Comparison of ENCODE assay signal across 8 cellular contexts in the genomic region with DNA sequence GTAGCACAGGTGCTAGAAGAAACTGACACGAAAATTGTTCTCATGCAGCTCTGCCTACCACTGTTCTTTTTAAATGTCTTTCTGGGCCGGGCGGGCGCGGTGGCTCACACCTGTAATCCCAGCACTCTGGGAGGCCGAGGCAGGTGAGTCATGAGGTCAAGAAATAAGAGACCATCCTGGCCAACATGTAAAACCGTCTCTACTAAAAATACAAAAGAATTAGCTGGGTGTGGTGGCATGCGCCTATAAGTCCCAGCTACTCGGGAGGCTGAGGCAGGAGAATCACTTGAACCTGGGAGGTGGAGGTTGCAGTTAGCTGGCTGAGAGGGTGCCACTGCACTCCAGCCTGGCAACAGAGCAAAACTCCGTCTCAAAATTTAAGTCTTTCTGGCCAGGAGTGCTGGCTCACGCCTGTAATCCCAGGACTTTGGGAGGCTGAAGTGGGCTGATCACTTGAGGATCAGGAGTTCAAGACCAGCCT. TPM values are rescaled to one million over a fixed set of nuclear protein-coding genes. Genes with fewer than 3 reads are reported as not detected.
DNase-seq lines count a peak whose midpoint lies in the region; ATAC-seq and TF ChIP-seq lines count a peak whose summit lies in the region.

No MANE protein-coding gene starts in this region.

- intact Hi-C loops in PC-9 (cut with micrococcal nuclease; ENCODE audit: unreplicated experiment): loop anchor here (5.0 kb wide), 1 partner anchor 55 kb away; a partner anchor contains a TSS
- intact Hi-C loops in prostate gland (cut with DNase I): loop anchor here (5.0 to 10.0 kb wide), 2 partner anchors 55 to 157 kb away; a partner anchor contains a TSS

- H3K4me1 ChIP-seq in PC-9 (replicated peaks; ENCODE audit: insufficient read depth): peaks cover 45% of the 10 kb centered on the region
- no peaks in the 10 kb centered on the region for H3K4me1 ChIP-seq in prostate gland (replicated peaks)

- no peak overlapping the region for H2AFZ ChIP-seq in PC-9

- peak overlapping the region; percentile 94 for H3K27ac ChIP-seq in PC-9
- H3K27ac ChIP-seq in prostate gland: peak overlapping the region; percentile 89 to 93

- H3K79me2 ChIP-seq in PC-9 (ENCODE audit: low read depth): peaks cover 35% of the 10 kb centered on the region

- peak; percentile 43 to 66 for DNase-seq in PC-9
- DNase-seq in epithelial cell of esophagus (ENCODE audit: low read depth): peak; percentile 27
- DNase-seq in prostate gland (ENCODE audit: low spot score): no peak
- no peak for DNase-seq in NCI-H748 (lab: John Stamatoyannopoulos, UW; ENCODE audit: unreplicated experiment)
- DNase-seq in globus pallidus (ENCODE audit: low spot score): no peak
- DNase-seq in NCI-H1105 treated with DMSO at 0.1 percent for 48 hours (lab: John Stamatoyannopoulos, UW): no peak

- 83% methylated on average over 11 of the region's 11 CpGs for WGBS in prostate gland

- ATAC-seq in GM18867 (IDR thresholded peaks at IDR 0.05; ENCODE audit: unreplicated experiment): peak; percentile 27
- no peak for ATAC-seq in GM18873 (IDR thresholded peaks at IDR 0.05; ENCODE audit: low FRiP score, unreplicated experiment)

- peak overlapping the region; percentile 87 for H3K4me2 ChIP-seq in PC-9

- H3F3A ChIP-seq in PC-9 (ENCODE audit: insufficient read depth, low read depth): peaks cover 82% of the 10 kb centered on the region

- BruUV-seq in PC-9 (replicated peaks; lab: Mats Ljungman, UMichigan): no TSS peak

- H3K36me3 ChIP-seq in PC-9 (ENCODE audit: low read depth): peaks cover 59% of the 10 kb centered on the region
- H3K36me3 ChIP-seq in prostate gland: peaks cover 8 to 20% of the 10 kb centered on the region in 2 donors

- POLR2A ChIA-PET in PC-9 (lab: Charles Lee; ENCODE audit: unreplicated experiment): interaction anchor here (0.7 kb wide), 1 partner anchor 171 kb away, joined by 3 read pairs; no protein-coding TSS in a partner anchor

- TF ChIP-seq POLR2A in prostate gland (IDR thresholded peaks at IDR 0.05): no peak

- CTCF ChIA-PET in PC-9 (lab: Charles Lee): no interaction called here

- H3K27me3 ChIP-seq in PC-9 (ENCODE audit: insufficient read depth, low read depth) (no peaks in the 10 kb centered on the region), prostate gland (replicated peaks; ENCODE audit: insufficient read depth) (no peaks in the 10 kb centered on the region)

- H3K9me3 ChIP-seq in PC-9 (ENCODE audit: insufficient read depth, low read depth): no peaks in the 10 kb centered on the region
- no peaks in the 10 kb centered on the region for H3K9me3 ChIP-seq in prostate gland

- H3K9me2 ChIP-seq in PC-9 (ENCODE audit: insufficient read depth): no peaks in the 10 kb centered on the region

- TF ChIP-seq CTCF in PC-9 (conservative IDR thresholded peaks at IDR 0.05) (no peak), epithelial cell of esophagus (IDR thresholded peaks at IDR 0.05; ENCODE audit: insufficient read depth, low read depth, low read length, missing control alignments) (no peak), prostate gland (IDR thresholded peaks at IDR 0.05) (no peak)

- H4K20me1 ChIP-seq in PC-9 (ENCODE audit: insufficient read depth): peaks cover 12% of the 10 kb centered on the region

- H3K4me3 ChIP-seq in PC-9 (peak overlapping the region; percentile 73; the same call in 1 of the 2 replicates), epithelial cell of esophagus (ENCODE audit: low read length) (no peak overlapping the region), prostate gland (no peak overlapping the region)

RNA-seq across cellular contexts. Expression of a gene that starts 0.9 kb away (rescaled TPM):
- total RNA-seq in PC-9 (2021) (55.8 and 59.2 TPM in 2 replicates), prostate gland (10 to 100 TPM; 20.8 to 21.8 TPM)

RNA-seq across cellular contexts. Expression of a gene that starts 22.1 kb away (rescaled TPM):
- 63.4 and 68.8 TPM in 2 replicates for total RNA-seq in PC-9 (2021)
- total RNA-seq in prostate gland: 10 to 100 TPM; 49.8 to 66.1 TPM

RNA-seq across cellular contexts. Expression of a gene that starts 29.3 kb away (rescaled TPM):
- total RNA-seq in PC-9 (2021) (0.33 TPM in 1 of 2 replicates, not detected in the other), prostate gland (not detected)

RNA-seq across cellular contexts. Expression of a gene that starts 52.7 kb away (rescaled TPM):
- total RNA-seq in PC-9 (2021): 0.08 and 0.09 TPM in 2 replicates
- 10 to 100 TPM in 1 of 2 donors, 1 to 10 TPM in 1; 3.6 to 28.0 TPM for total RNA-seq in prostate gland

RNA-seq across cellular contexts. Expression of a gene that starts 55.1 kb away (rescaled TPM):
- total RNA-seq in PC-9 (2021): 41.1 and 45.8 TPM in 2 replicates
- 10 to 100 TPM; 24.9 to 57.4 TPM for total RNA-seq in prostate gland

Comparison
In these comparisons a context has a peak if more than half of its experiments do, and no peak if none do; other contexts are left out.
1. DNase-seq: peak in PC-9 (2 of 2) and epithelial cell of esophagus (single experiment); none in prostate gland (single experiment), NCI-H748 (single experiment), globus pallidus (single experiment) and NCI-H1105 treated with DMSO at 0.1 percent for 48 hours (single experiment).